In genomic region chr3:56790016-56790950, GRCh38 we compare ENCODE assay signal across 11 cellular contexts. TPM values are rescaled to one million over a fixed set of nuclear protein-coding genes. Genes with fewer than 3 reads are reported as not detected.
DNase-seq lines count a peak whose midpoint lies in the region; ATAC-seq and TF ChIP-seq lines count a peak whose summit lies in the region.
"Had no signal": no experiment of that assay in that cellular context is flagged by ENCODE, and none has a peak within 500 bp of the region (broad histone marks: within the 10 kb centered on the region; RNA-seq: fewer than 3 reads in every experiment).

No MANE protein-coding gene starts in this region.

- H3K27ac Mint-ChIP-seq in activated CD4-positive, alpha-beta memory T cell treated with anti-CD3 and anti-CD28 coated beads for 36 hours: peak overlapping the region; percentile 81
- H3K27ac Mint-ChIP-seq in stimulated activated naive CD8-positive, alpha-beta T cell treated with anti-CD3 and anti-CD28 coated beads, Interleukin-15, amount 100 ng/mL, for 72 hours: peak overlapping the region; percentile 8 to 91
- no peak overlapping the region for H3K27ac Mint-ChIP-seq in GM23338

- no peak overlapping the region for H3K4me3 ChIP-seq in GM23338

- no peaks in the 10 kb centered on the region for H3K36me3 ChIP-seq in GM23338 (ENCODE audit: insufficient read depth)

- no peaks in the 10 kb centered on the region for H3K79me2 ChIP-seq in GM23338 (replicated peaks; ENCODE audit: insufficient read depth)

- no peak for DNase-seq in activated T-cell treated with anti-CD3 and anti-CD28 coated beads, Interleukin-2, amount 50 U/mL, for 4 hours
- DNase-seq in activated T-cell treated with anti-CD3 and anti-CD28 coated beads for 4 hours (no peak), left ventricle myocardium superior (no peak), superior temporal gyrus (ENCODE audit: extremely low spot score) (no peak), GM23338 (ENCODE audit: low spot score) (no peak)
- peak; percentile 41 for DNase-seq in activated CD4-positive, alpha-beta memory T cell treated with anti-CD3 and anti-CD28 coated beads for 36 hours
- DNase-seq in stimulated activated naive CD8-positive, alpha-beta T cell treated with anti-CD3 and anti-CD28 coated beads, Interleukin-15, amount 100 ng/mL, for 72 hours: peak in 1 of 2 donors; percentile 39
- DNase-seq: anterior cingulate cortex, kidney glomerular epithelial cell, NCI-H524 treated with DMSO at 0.1 percent for 48 hours had no signal

- no peak for TF ChIP-seq CTCF in GM23338 (conservative IDR thresholded peaks at IDR 0.05; ENCODE audit: low read depth in 2 of 2)

- peaks cover 3% of the 10 kb centered on the region; the same call in 1 of the 2 replicates for H3K4me1 ChIP-seq in GM23338 (ENCODE audit: insufficient read depth)

- no peaks in the 10 kb centered on the region; the same call in 1 of the 2 replicates for H4K20me1 ChIP-seq in GM23338 (replicated peaks; ENCODE audit: insufficient read depth)

- no peaks in the 10 kb centered on the region for H3K27me3 Mint-ChIP-seq in activated T-cell treated with anti-CD3 and anti-CD28 coated beads, Interleukin-2, amount 50 U/mL, for 4 hours (ENCODE audit: low read depth)
- no peaks in the 10 kb centered on the region for H3K27me3 Mint-ChIP-seq in activated CD4-positive, alpha-beta memory T cell treated with anti-CD3 and anti-CD28 coated beads for 36 hours
- no peaks in the 10 kb centered on the region for H3K27me3 Mint-ChIP-seq in stimulated activated naive CD8-positive, alpha-beta T cell treated with anti-CD3 and anti-CD28 coated beads, Interleukin-15, amount 100 ng/mL, for 72 hours
- peaks cover 1% of the 10 kb centered on the region for H3K27me3 Mint-ChIP-seq in GM23338 (ENCODE audit: insufficient read depth, low read depth, poor library complexity)

- no peaks in the 10 kb centered on the region for H3K9me3 Mint-ChIP-seq in activated T-cell treated with anti-CD3 and anti-CD28 coated beads, Interleukin-2, amount 50 U/mL, for 4 hours
- H3K9me3 Mint-ChIP-seq in activated CD4-positive, alpha-beta memory T cell treated with anti-CD3 and anti-CD28 coated beads for 36 hours: no peaks in the 10 kb centered on the region
- peaks cover 4 to 7% of the 10 kb centered on the region in 2 donors for H3K9me3 Mint-ChIP-seq in stimulated activated naive CD8-positive, alpha-beta T cell treated with anti-CD3 and anti-CD28 coated beads, Interleukin-15, amount 100 ng/mL, for 72 hours
- no peaks in the 10 kb centered on the region for H3K9me3 Mint-ChIP-seq in GM23338

- CTCF ChIA-PET in activated CD4-positive, alpha-beta memory T cell treated with anti-CD3 and anti-CD28 coated beads for 36 hours (lab: Charles Lee): interaction anchor here (1.2 to 14.9 kb wide), 8 partner anchors 9 to 199 kb away, joined by 3 to 263 read pairs (median 5); partner anchors contain the start of gene ARHGEF3

- H3K4me3 Mint-ChIP-seq in activated T-cell treated with anti-CD3 and anti-CD28 coated beads, Interleukin-2, amount 50 U/mL, for 4 hours: peak overlapping the region; percentile 31
- peak overlapping the region; percentile 8 for H3K4me3 Mint-ChIP-seq in activated CD4-positive, alpha-beta memory T cell treated with anti-CD3 and anti-CD28 coated beads for 36 hours
- H3K4me3 Mint-ChIP-seq in stimulated activated naive CD8-positive, alpha-beta T cell treated with anti-CD3 and anti-CD28 coated beads, Interleukin-15, amount 100 ng/mL, for 72 hours: peak overlapping the region; percentile 51 to 67
- H3K4me3 Mint-ChIP-seq in GM23338: no peak overlapping the region

- ATAC-seq in activated T-cell treated with anti-CD3 and anti-CD28 coated beads, Interleukin-2, amount 50 U/mL, for 4 hours: peak; percentile 84 to 85
- ATAC-seq in left ventricle myocardium superior: peak; percentile 71
- peak; percentile 70 for ATAC-seq in stimulated activated naive CD8-positive, alpha-beta T cell treated with anti-CD3 and anti-CD28 coated beads, Interleukin-15, amount 100 ng/mL, for 72 hours
- ATAC-seq in HG02763 (IDR thresholded peaks at IDR 0.05; ENCODE audit: unreplicated experiment): no peak
- ATAC-seq in GM23338: no peak

- H3K4me1 Mint-ChIP-seq in activated T-cell treated with anti-CD3 and anti-CD28 coated beads, Interleukin-2, amount 50 U/mL, for 4 hours (ENCODE audit: low read depth): peaks cover 90% of the 10 kb centered on the region
- H3K4me1 Mint-ChIP-seq in activated CD4-positive, alpha-beta memory T cell treated with anti-CD3 and anti-CD28 coated beads for 36 hours (ENCODE audit: low read depth): peaks cover 82% of the 10 kb centered on the region
- H3K4me1 Mint-ChIP-seq in stimulated activated naive CD8-positive, alpha-beta T cell treated with anti-CD3 and anti-CD28 coated beads, Interleukin-15, amount 100 ng/mL, for 72 hours: peaks cover 90% of the 10 kb centered on the region
- peaks cover 10% of the 10 kb centered on the region; the same call in 2 of the 3 replicates for H3K4me1 Mint-ChIP-seq in GM23338

- intact Hi-C loops in activated CD4-positive, alpha-beta memory T cell treated with anti-CD3 and anti-CD28 coated beads for 36 hours (cut with micrococcal nuclease): loop anchor here (1.0 kb wide), 1 partner anchor 10 kb away; no protein-coding TSS in a partner anchor
- intact Hi-C loops in left ventricle myocardium superior (cut with micrococcal nuclease): no loop called here

- no peak overlapping the region for H3K4me2 ChIP-seq in GM23338

- H3K27me3 ChIP-seq in GM23338 (ENCODE audit: insufficient read depth): no peaks in the 10 kb centered on the region

- H2AFZ ChIP-seq in GM23338: no peak overlapping the region

- POLR2A ChIA-PET in activated CD4-positive, alpha-beta memory T cell treated with anti-CD3 and anti-CD28 coated beads for 36 hours (lab: Charles Lee): interaction anchor here (0.9 to 3.7 kb wide), 7 partner anchors 10 to 125 kb away, joined by 3 to 47 read pairs (median 4); partner anchors contain the start of gene ARHGEF3

- no peaks in the 10 kb centered on the region for H3F3A ChIP-seq in GM23338 (replicated peaks; ENCODE audit: low read depth)

- no peak overlapping the region; the same call in 1 of the 2 replicates for H3K27ac ChIP-seq in GM23338 (ENCODE audit: low read depth)

- H3K36me3 Mint-ChIP-seq in activated T-cell treated with anti-CD3 and anti-CD28 coated beads, Interleukin-2, amount 50 U/mL, for 4 hours (ENCODE audit: insufficient read depth): peaks cover 17% of the 10 kb centered on the region
- peaks cover 7% of the 10 kb centered on the region for H3K36me3 Mint-ChIP-seq in activated CD4-positive, alpha-beta memory T cell treated with anti-CD3 and anti-CD28 coated beads for 36 hours
- H3K36me3 Mint-ChIP-seq in GM23338 (ENCODE audit: low read depth): no peaks in the 10 kb centered on the region

- no peaks in the 10 kb centered on the region for H3K9me2 ChIP-seq in GM23338 (ENCODE audit: insufficient read depth)

TF ChIP-seq in GM23338, 12 proteins besides CTCF, POLR2A, EP300 and RAD21 (continues in another document):
- TF ChIP-seq, protein P1, sequence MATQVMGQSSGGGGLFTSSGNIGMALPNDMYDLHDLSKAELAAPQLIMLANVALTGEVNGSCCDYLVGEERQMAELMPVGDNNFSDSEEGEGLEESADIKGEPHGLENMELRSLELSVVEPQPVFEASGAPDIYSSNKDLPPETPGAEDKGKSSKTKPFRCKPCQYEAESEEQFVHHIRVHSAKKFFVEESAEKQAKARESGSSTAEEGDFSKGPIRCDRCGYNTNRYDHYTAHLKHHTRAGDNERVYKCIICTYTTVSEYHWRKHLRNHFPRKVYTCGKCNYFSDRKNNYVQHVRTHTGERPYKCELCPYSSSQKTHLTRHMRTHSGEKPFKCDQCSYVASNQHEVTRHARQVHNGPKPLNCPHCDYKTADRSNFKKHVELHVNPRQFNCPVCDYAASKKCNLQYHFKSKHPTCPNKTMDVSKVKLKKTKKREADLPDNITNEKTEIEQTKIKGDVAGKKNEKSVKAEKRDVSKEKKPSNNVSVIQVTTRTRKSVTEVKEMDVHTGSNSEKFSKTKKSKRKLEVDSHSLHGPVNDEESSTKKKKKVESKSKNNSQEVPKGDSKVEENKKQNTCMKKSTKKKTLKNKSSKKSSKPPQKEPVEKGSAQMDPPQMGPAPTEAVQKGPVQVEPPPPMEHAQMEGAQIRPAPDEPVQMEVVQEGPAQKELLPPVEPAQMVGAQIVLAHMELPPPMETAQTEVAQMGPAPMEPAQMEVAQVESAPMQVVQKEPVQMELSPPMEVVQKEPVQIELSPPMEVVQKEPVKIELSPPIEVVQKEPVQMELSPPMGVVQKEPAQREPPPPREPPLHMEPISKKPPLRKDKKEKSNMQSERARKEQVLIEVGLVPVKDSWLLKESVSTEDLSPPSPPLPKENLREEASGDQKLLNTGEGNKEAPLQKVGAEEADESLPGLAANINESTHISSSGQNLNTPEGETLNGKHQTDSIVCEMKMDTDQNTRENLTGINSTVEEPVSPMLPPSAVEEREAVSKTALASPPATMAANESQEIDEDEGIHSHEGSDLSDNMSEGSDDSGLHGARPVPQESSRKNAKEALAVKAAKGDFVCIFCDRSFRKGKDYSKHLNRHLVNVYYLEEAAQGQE (IDR thresholded peaks at IDR 0.05; ENCODE audit: unreplicated experiment): no peak
- TF ChIP-seq, protein P2, sequence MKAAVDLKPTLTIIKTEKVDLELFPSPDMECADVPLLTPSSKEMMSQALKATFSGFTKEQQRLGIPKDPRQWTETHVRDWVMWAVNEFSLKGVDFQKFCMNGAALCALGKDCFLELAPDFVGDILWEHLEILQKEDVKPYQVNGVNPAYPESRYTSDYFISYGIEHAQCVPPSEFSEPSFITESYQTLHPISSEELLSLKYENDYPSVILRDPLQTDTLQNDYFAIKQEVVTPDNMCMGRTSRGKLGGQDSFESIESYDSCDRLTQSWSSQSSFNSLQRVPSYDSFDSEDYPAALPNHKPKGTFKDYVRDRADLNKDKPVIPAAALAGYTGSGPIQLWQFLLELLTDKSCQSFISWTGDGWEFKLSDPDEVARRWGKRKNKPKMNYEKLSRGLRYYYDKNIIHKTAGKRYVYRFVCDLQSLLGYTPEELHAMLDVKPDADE (IDR thresholded peaks at IDR 0.05): no peak
- no peak for TF ChIP-seq CREB1 (CRISPR knock-in tag; IDR thresholded peaks at IDR 0.05; ENCODE audit: low read depth)

RNA-seq across cellular contexts. Expression of gene ARHGEF3, which starts 11.5 kb away (rescaled TPM):
- total RNA-seq in activated T-cell treated with anti-CD3 and anti-CD28 coated beads, Interleukin-2, amount 50 U/mL, for 4 hours: 10 to 100 TPM; 42.4 to 53.9 (median 44.7) TPM
- total RNA-seq in activated CD4-positive, alpha-beta memory T cell treated with anti-CD3 and anti-CD28 coated beads for 36 hours: 10 to 100 TPM; 28.0 to 31.5 TPM
- 17.6 TPM for total RNA-seq in left ventricle myocardium superior
- total RNA-seq in GM23338 (2014; rRNA removed; shearing (Covaris generic)): 5.0 and 8.0 TPM in 2 replicates
- polyA plus RNA-seq in GM23338 (2016; fragmentation: Nextera tagmentation; extraction: Ambion mirVana): 2.7 and 5.1 TPM in 2 replicates

Comparison
In these comparisons a context has a peak if more than half of its experiments do, and no peak if none do; other contexts are left out.
1. ATAC-seq: peak in activated T-cell treated with anti-CD3 and anti-CD28 coated beads, Interleukin-2, amount 50 U/mL, for 4 hours (2 of 2), left ventricle myocardium superior (single experiment) and stimulated activated naive CD8-positive, alpha-beta T cell treated with anti-CD3 and anti-CD28 coated beads, Interleukin-15, amount 100 ng/mL, for 72 hours (single experiment); none in HG02763 (single experiment) and GM23338 (single experiment).